28 cellular contexts compared by ENCODE assay signal in genomic region chr3:13240928-13241618, GRCh38.
"Had no signal": no experiment of that assay in that cellular context is flagged by ENCODE, and none has a peak within 500 bp of the region (broad histone marks: within the 10 kb centered on the region; RNA-seq: fewer than 3 reads in every experiment).

No MANE protein-coding gene starts in this region.

- H3K36me3 ChIP-seq: Peyer's patch, SJSA1 had no signal

- H3K27me3 ChIP-seq: Peyer's patch, SJSA1 had no signal

- H3K4me1 Mint-ChIP-seq: activated CD4-positive, alpha-beta T cell treated with anti-CD3 and anti-CD28 coated beads, Interleukin-2, amount 10 ng/mL, durations not matched to agents 24 days and 14 days; activated naive CD8-positive, alpha-beta T cell treated with anti-CD3 and anti-CD28 coated beads, Interleukin-2, amount 50 U/mL, for 24 hours; central memory CD8-positive, alpha-beta T cell had no signal

- H3K9me3 ChIP-seq: Peyer's patch, SJSA1 had no signal

- ATAC-seq: activated naive CD4-positive, alpha-beta T cell treated with anti-CD3 and anti-CD28 coated beads, Interleukin-2, amount 50 U/mL, for 72 hours; activated naive CD8-positive, alpha-beta T cell treated with anti-CD3 and anti-CD28 coated beads, Interleukin-2, amount 50 U/mL, for 24 hours; activated T-cell treated with anti-CD3 and anti-CD28 coated beads, Interleukin-2, amount 50 U/mL, for 4 hours; SK-N-SH treated with all-trans-retinoic acid at 6 μM for 48 hours had no signal

- H3K9me3 Mint-ChIP-seq: activated B cell treated with CpG ODN at 0.5 μM for 24 hours; activated CD4-positive, alpha-beta T cell treated with anti-CD3 and anti-CD28 coated beads, Interleukin-2, amount 10 ng/mL, durations not matched to agents 24 days and 14 days; activated naive CD4-positive, alpha-beta T cell treated with anti-CD3 and anti-CD28 coated beads, Interleukin-2, amount 50 U/mL, for 72 hours; activated naive CD8-positive, alpha-beta T cell treated with anti-CD3 and anti-CD28 coated beads, Interleukin-2, amount 50 U/mL, for 24 hours; activated T-cell treated with anti-CD3 and anti-CD28 coated beads, Interleukin-2, amount 50 U/mL, for 4 hours; central memory CD8-positive, alpha-beta T cell had no signal

- H3K27ac ChIP-seq: Peyer's patch, RWPE1, SJSA1 had no signal

- H3K27ac Mint-ChIP-seq: activated B cell treated with CpG ODN at 0.5 μM for 24 hours; activated CD4-positive, alpha-beta T cell treated with anti-CD3 and anti-CD28 coated beads, Interleukin-2, amount 10 ng/mL, durations not matched to agents 24 days and 14 days; activated naive CD8-positive, alpha-beta T cell treated with anti-CD3 and anti-CD28 coated beads, Interleukin-2, amount 50 U/mL, for 24 hours had no signal

- H3K27me3 Mint-ChIP-seq: activated B cell treated with CpG ODN at 0.5 μM for 24 hours; activated naive CD8-positive, alpha-beta T cell treated with anti-CD3 and anti-CD28 coated beads, Interleukin-2, amount 50 U/mL, for 24 hours had no signal

- H3K4me3 Mint-ChIP-seq: activated B cell treated with CpG ODN at 0.5 μM for 24 hours; activated CD4-positive, alpha-beta T cell treated with anti-CD3 and anti-CD28 coated beads, Interleukin-2, amount 10 ng/mL, durations not matched to agents 24 days and 14 days; activated naive CD8-positive, alpha-beta T cell treated with anti-CD3 and anti-CD28 coated beads, Interleukin-2, amount 50 U/mL, for 24 hours; activated T-cell treated with anti-CD3 and anti-CD28 coated beads, Interleukin-2, amount 50 U/mL, for 4 hours; brain; central memory CD8-positive, alpha-beta T cell had no signal

- DNase-seq: activated B cell treated with CpG ODN at 0.5 μM for 24 hours; activated CD4-positive, alpha-beta T cell treated with anti-CD3 and anti-CD28 coated beads for 1 hour; activated CD4-positive, alpha-beta T cell treated with anti-CD3 and anti-CD28 coated beads, Interleukin-2, amount 10 ng/mL, durations not matched to agents 24 days and 14 days; activated CD4-positive, alpha-beta T cell treated with anti-CD3 and anti-CD28 coated beads, Interleukin-2, amount 50 U/mL, for 48 hours; activated effector memory CD4-positive, alpha-beta T cell treated with anti-CD3 and anti-CD28 coated beads, Interleukin-2, amount 50 U/mL, for 16 hours; activated naive CD4-positive, alpha-beta T cell treated with Interleukin-2 at 50 U/mL for 16 hours; activated naive CD8-positive, alpha-beta T cell treated with anti-CD3 and anti-CD28 coated beads, Interleukin-2, amount 50 U/mL, for 24 hours; activated T-cell treated with anti-CD3 and anti-CD28 coated beads, Interleukin-2, amount 50 U/mL, for 4 hours; amniotic stem cell; KG1; NCI-H1048; NCI-H2081; NCI-H2171; NCI-H2227 treated with DMSO at 0.1 percent for 48 hours; NCI-H446 treated with DMSO at 0.1 percent for 48 hours; NCI-H526; NCI-H774; NK-92 treated with Interleukin-12 subunit alpha and Interleukin-12 subunit beta, amount 100 ng/mL, for 24 hours; Peyer's patch; SHP77; SW 1271; T-helper 9 cell had no signal

- H3K36me3 Mint-ChIP-seq: activated naive CD4-positive, alpha-beta T cell treated with anti-CD3 and anti-CD28 coated beads, Interleukin-2, amount 50 U/mL, for 72 hours; brain had no signal

- H3K4me3 ChIP-seq: Peyer's patch, SJSA1 had no signal

- H3K4me1 ChIP-seq: Peyer's patch, SJSA1 had no signal
